1 cellular context compared by ENCODE assay signal in the genomic region with DNA sequence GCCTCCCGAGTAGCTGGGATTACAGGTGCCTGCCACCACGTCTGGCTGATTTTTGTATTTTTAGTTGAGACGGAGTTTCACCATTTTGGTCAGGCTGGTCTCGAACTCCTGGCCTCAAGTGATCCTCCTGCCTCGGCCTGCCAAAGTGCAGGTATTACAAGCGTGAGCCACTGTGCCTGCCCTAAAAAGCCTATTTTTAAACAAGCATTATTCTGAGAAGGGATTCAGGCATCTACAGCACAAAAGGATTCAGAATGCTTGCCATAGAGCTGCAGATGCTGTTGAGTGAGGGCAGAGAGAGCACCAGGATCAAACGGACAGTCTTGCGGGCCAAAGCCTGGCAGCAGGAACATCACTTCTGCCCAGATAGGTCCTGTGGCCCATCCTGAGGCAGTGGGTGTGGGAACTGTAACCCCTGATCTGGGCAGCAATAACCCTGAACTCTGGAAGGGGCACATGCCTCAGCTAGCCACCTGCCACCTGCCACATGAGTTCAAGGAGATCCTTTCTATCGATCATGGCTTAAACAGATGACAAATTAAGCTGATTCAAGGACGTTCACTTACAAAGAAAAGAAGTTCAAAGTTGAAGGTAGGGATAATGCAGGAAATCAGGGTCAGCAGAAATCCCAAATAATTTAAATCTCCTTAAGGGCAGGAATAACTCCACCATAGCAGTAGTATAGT.
TF ChIP-seq lines count a peak whose summit lies in the region.

No MANE protein-coding gene starts in this region.

TF ChIP-seq in HepG2, 621 proteins besides CTCF, POLR2A, EP300 and RAD21 (continued from another document and continues in another):
- no peak for TF ChIP-seq SP5 (CRISPR knock-in tag; IDR thresholded peaks at IDR 0.05; ENCODE audit: borderline replicate concordance, low read depth)
- no peak for TF ChIP-seq ZNF143 (CRISPR knock-in tag; IDR thresholded peaks at IDR 0.05)
- TF ChIP-seq, protein P1, sequence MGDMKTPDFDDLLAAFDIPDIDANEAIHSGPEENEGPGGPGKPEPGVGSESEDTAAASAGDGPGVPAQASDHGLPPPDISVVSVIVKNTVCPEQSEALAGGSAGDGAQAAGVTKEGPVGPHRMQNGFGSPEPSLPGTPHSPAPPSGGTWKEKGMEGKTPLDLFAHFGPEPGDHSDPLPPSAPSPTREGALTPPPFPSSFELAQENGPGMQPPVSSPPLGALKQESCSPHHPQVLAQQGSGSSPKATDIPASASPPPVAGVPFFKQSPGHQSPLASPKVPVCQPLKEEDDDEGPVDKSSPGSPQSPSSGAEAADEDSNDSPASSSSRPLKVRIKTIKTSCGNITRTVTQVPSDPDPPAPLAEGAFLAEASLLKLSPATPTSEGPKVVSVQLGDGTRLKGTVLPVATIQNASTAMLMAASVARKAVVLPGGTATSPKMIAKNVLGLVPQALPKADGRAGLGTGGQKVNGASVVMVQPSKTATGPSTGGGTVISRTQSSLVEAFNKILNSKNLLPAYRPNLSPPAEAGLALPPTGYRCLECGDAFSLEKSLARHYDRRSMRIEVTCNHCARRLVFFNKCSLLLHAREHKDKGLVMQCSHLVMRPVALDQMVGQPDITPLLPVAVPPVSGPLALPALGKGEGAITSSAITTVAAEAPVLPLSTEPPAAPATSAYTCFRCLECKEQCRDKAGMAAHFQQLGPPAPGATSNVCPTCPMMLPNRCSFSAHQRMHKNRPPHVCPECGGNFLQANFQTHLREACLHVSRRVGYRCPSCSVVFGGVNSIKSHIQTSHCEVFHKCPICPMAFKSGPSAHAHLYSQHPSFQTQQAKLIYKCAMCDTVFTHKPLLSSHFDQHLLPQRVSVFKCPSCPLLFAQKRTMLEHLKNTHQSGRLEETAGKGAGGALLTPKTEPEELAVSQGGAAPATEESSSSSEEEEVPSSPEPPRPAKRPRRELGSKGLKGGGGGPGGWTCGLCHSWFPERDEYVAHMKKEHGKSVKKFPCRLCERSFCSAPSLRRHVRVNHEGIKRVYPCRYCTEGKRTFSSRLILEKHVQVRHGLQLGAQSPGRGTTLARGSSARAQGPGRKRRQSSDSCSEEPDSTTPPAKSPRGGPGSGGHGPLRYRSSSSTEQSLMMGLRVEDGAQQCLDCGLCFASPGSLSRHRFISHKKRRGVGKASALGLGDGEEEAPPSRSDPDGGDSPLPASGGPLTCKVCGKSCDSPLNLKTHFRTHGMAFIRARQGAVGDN (CRISPR knock-in tag; IDR thresholded peaks at IDR 0.05): peak; percentile 20; the same call in 1 of the 2 replicates
- TF ChIP-seq, protein P2, sequence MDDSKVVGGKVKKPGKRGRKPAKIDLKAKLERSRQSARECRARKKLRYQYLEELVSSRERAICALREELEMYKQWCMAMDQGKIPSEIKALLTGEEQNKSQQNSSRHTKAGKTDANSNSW (CRISPR knock-in tag; IDR thresholded peaks at IDR 0.05; ENCODE audit: borderline replicate concordance): no peak
- TF ChIP-seq ZNF501 (CRISPR knock-in tag; IDR thresholded peaks at IDR 0.05): peak; percentile 36; the same call in 1 of the 2 replicates
- TF ChIP-seq, protein P3, sequence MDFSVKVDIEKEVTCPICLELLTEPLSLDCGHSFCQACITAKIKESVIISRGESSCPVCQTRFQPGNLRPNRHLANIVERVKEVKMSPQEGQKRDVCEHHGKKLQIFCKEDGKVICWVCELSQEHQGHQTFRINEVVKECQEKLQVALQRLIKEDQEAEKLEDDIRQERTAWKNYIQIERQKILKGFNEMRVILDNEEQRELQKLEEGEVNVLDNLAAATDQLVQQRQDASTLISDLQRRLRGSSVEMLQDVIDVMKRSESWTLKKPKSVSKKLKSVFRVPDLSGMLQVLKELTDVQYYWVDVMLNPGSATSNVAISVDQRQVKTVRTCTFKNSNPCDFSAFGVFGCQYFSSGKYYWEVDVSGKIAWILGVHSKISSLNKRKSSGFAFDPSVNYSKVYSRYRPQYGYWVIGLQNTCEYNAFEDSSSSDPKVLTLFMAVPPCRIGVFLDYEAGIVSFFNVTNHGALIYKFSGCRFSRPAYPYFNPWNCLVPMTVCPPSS (IDR thresholded peaks at IDR 0.05): no peak
- TF ChIP-seq, protein P4, sequence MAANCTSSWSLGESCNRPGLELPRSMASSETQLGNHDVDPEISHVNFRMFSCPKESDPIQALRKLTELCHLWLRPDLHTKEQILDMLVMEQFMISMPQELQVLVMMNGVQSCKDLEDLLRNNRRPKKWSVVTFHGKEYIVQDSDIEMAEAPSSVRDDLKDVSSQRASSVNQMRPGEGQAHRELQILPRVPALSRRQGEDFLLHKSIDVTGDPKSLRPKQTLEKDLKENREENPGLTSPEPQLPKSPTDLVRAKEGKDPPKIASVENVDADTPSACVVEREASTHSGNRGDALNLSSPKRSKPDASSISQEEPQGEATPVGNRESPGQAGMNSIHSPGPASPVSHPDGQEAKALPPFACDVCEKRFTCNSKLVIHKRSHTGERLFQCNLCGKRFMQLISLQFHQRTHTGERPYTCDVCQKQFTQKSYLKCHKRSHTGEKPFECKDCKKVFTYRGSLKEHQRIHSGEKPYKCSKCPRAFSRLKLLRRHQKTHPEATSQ (CRISPR knock-in tag; IDR thresholded peaks at IDR 0.05; ENCODE audit: borderline replicate concordance): no peak
- TF ChIP-seq, protein P5, sequence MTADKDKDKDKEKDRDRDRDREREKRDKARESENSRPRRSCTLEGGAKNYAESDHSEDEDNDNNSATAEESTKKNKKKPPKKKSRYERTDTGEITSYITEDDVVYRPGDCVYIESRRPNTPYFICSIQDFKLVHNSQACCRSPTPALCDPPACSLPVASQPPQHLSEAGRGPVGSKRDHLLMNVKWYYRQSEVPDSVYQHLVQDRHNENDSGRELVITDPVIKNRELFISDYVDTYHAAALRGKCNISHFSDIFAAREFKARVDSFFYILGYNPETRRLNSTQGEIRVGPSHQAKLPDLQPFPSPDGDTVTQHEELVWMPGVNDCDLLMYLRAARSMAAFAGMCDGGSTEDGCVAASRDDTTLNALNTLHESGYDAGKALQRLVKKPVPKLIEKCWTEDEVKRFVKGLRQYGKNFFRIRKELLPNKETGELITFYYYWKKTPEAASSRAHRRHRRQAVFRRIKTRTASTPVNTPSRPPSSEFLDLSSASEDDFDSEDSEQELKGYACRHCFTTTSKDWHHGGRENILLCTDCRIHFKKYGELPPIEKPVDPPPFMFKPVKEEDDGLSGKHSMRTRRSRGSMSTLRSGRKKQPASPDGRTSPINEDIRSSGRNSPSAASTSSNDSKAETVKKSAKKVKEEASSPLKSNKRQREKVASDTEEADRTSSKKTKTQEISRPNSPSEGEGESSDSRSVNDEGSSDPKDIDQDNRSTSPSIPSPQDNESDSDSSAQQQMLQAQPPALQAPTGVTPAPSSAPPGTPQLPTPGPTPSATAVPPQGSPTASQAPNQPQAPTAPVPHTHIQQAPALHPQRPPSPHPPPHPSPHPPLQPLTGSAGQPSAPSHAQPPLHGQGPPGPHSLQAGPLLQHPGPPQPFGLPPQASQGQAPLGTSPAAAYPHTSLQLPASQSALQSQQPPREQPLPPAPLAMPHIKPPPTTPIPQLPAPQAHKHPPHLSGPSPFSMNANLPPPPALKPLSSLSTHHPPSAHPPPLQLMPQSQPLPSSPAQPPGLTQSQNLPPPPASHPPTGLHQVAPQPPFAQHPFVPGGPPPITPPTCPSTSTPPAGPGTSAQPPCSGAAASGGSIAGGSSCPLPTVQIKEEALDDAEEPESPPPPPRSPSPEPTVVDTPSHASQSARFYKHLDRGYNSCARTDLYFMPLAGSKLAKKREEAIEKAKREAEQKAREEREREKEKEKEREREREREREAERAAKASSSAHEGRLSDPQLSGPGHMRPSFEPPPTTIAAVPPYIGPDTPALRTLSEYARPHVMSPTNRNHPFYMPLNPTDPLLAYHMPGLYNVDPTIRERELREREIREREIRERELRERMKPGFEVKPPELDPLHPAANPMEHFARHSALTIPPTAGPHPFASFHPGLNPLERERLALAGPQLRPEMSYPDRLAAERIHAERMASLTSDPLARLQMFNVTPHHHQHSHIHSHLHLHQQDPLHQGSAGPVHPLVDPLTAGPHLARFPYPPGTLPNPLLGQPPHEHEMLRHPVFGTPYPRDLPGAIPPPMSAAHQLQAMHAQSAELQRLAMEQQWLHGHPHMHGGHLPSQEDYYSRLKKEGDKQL (CRISPR knock-in tag; IDR thresholded peaks at IDR 0.05; ENCODE audit: low read depth): no peak
- no peak for TF ChIP-seq ZNF263 (CRISPR knock-in tag; IDR thresholded peaks at IDR 0.05)
- TF ChIP-seq, protein P6, sequence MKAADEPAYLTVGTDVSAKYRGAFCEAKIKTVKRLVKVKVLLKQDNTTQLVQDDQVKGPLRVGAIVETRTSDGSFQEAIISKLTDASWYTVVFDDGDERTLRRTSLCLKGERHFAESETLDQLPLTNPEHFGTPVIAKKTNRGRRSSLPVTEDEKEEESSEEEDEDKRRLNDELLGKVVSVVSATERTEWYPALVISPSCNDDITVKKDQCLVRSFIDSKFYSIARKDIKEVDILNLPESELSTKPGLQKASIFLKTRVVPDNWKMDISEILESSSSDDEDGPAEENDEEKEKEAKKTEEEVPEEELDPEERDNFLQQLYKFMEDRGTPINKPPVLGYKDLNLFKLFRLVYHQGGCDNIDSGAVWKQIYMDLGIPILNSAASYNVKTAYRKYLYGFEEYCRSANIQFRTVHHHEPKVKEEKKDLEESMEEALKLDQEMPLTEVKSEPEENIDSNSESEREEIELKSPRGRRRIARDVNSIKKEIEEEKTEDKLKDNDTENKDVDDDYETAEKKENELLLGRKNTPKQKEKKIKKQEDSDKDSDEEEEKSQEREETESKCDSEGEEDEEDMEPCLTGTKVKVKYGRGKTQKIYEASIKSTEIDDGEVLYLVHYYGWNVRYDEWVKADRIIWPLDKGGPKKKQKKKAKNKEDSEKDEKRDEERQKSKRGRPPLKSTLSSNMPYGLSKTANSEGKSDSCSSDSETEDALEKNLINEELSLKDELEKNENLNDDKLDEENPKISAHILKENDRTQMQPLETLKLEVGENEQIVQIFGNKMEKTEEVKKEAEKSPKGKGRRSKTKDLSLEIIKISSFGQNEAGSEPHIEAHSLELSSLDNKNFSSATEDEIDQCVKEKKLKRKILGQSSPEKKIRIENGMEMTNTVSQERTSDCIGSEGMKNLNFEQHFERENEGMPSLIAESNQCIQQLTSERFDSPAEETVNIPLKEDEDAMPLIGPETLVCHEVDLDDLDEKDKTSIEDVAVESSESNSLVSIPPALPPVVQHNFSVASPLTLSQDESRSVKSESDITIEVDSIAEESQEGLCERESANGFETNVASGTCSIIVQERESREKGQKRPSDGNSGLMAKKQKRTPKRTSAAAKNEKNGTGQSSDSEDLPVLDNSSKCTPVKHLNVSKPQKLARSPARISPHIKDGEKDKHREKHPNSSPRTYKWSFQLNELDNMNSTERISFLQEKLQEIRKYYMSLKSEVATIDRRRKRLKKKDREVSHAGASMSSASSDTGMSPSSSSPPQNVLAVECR (CRISPR knock-in tag; IDR thresholded peaks at IDR 0.05; ENCODE audit: borderline replicate concordance): no peak
- TF ChIP-seq GLI4 (CRISPR knock-in tag; IDR thresholded peaks at IDR 0.05; ENCODE audit: borderline replicate concordance): no peak
- no peak for TF ChIP-seq RNF2 (conservative IDR thresholded peaks at IDR 0.05; ENCODE audit: low read depth)
- no peak for TF ChIP-seq FOXK1 (CRISPR knock-in tag; IDR thresholded peaks at IDR 0.05; ENCODE audit: borderline replicate concordance, low read depth)
- no peak for TF ChIP-seq SMAD1 (CRISPR knock-in tag; IDR thresholded peaks at IDR 0.05; ENCODE audit: borderline replicate concordance, low read depth)
- no peak for TF ChIP-seq PCBP2 (optimal IDR thresholded peaks at IDR 0.05; ENCODE audit: low read depth, low read length, poor library complexity, severe bottlenecking)
- TF ChIP-seq, protein P7, sequence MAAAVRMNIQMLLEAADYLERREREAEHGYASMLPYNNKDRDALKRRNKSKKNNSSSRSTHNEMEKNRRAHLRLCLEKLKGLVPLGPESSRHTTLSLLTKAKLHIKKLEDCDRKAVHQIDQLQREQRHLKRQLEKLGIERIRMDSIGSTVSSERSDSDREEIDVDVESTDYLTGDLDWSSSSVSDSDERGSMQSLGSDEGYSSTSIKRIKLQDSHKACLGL (CRISPR knock-in tag; IDR thresholded peaks at IDR 0.05): no peak
- no peak for TF ChIP-seq PTBP1 (IDR thresholded peaks at IDR 0.05; ENCODE audit: low read depth, low read length, poor library complexity, severe bottlenecking)
- TF ChIP-seq, protein P8, sequence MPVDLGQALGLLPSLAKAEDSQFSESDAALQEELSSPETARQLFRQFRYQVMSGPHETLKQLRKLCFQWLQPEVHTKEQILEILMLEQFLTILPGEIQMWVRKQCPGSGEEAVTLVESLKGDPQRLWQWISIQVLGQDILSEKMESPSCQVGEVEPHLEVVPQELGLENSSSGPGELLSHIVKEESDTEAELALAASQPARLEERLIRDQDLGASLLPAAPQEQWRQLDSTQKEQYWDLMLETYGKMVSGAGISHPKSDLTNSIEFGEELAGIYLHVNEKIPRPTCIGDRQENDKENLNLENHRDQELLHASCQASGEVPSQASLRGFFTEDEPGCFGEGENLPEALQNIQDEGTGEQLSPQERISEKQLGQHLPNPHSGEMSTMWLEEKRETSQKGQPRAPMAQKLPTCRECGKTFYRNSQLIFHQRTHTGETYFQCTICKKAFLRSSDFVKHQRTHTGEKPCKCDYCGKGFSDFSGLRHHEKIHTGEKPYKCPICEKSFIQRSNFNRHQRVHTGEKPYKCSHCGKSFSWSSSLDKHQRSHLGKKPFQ (CRISPR knock-in tag; IDR thresholded peaks at IDR 0.05; ENCODE audit: insufficient replicate concordance): no peak
- no peak for TF ChIP-seq FOXC1 (CRISPR knock-in tag; IDR thresholded peaks at IDR 0.05; ENCODE audit: borderline replicate concordance)
- TF ChIP-seq PHF5A (CRISPR knock-in tag; IDR thresholded peaks at IDR 0.05; ENCODE audit: low read depth, unreplicated experiment): no peak
- TF ChIP-seq MIXL1 (CRISPR knock-in tag; IDR thresholded peaks at IDR 0.05): no peak
- TF ChIP-seq, protein P9, sequence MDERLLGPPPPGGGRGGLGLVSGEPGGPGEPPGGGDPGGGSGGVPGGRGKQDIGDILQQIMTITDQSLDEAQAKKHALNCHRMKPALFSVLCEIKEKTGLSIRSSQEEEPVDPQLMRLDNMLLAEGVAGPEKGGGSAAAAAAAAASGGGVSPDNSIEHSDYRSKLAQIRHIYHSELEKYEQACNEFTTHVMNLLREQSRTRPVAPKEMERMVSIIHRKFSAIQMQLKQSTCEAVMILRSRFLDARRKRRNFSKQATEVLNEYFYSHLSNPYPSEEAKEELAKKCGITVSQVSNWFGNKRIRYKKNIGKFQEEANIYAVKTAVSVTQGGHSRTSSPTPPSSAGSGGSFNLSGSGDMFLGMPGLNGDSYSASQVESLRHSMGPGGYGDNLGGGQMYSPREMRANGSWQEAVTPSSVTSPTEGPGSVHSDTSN (CRISPR knock-in tag; IDR thresholded peaks at IDR 0.05): no peak
- TF ChIP-seq RXRB (CRISPR knock-in tag; IDR thresholded peaks at IDR 0.05; ENCODE audit: borderline replicate concordance): 0 out of 2 replicates have a peak, but pooled peaks have one; percentile 18
- no peak for TF ChIP-seq SP140L (CRISPR knock-in tag; IDR thresholded peaks at IDR 0.05; ENCODE audit: borderline replicate concordance)
- no peak for TF ChIP-seq FOXJ3 (CRISPR knock-in tag; IDR thresholded peaks at IDR 0.05; ENCODE audit: borderline replicate concordance)
- no peak for TF ChIP-seq ZNF530 (CRISPR knock-in tag; IDR thresholded peaks at IDR 0.05; ENCODE audit: low read depth)
- peak; percentile 16; the same call in 1 of the 2 replicates for TF ChIP-seq MTA1 (CRISPR knock-in tag; IDR thresholded peaks at IDR 0.05; ENCODE audit: borderline replicate concordance)
- peak; percentile 33; the same call in 1 of the 2 replicates for TF ChIP-seq ARNT2 (CRISPR knock-in tag; IDR thresholded peaks at IDR 0.05; ENCODE audit: low read depth)
- TF ChIP-seq, protein P10, sequence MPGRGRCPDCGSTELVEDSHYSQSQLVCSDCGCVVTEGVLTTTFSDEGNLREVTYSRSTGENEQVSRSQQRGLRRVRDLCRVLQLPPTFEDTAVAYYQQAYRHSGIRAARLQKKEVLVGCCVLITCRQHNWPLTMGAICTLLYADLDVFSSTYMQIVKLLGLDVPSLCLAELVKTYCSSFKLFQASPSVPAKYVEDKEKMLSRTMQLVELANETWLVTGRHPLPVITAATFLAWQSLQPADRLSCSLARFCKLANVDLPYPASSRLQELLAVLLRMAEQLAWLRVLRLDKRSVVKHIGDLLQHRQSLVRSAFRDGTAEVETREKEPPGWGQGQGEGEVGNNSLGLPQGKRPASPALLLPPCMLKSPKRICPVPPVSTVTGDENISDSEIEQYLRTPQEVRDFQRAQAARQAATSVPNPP (CRISPR knock-in tag; IDR thresholded peaks at IDR 0.05): no peak
